ENCODE assay signal across 1 cellular context in the genomic region with DNA sequence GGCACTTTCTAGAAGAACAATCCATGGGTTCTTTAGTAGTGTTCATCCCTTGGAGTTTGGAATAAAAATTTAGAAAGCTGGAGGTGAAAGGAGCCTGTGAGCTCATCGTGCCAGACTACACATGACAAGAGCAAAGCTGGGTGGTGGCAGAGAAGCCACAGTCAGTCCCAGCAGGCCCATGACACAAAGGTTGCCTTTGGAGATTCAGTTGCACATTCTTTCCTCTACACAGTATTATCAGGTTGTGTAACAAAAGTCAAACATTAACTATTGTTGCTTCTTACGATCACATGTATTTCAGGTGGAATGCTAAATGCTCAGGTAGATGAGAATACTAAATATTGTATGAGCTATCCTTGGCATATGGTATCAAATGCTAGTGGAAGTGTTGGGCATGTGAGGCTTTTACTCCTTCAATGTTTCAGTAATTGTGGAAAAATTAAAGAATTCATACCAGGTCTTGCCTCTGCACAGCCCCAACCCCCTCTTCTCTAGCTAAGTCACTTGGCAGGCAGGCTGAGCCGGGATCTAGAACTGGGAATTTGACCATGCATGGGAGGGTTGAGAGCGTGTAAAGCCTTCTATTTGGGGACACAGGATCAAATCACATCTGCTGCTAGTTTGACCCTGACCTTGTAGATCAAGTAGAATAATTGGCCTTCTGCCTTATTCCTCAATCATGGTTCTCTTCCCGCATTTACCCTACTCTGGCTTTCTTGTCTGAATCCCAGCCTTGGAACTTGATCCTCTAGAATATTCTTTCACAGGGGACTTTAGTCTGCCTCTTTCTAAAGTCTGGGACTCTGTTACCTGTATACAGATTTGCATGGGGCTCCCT.
TF ChIP-seq lines count a peak whose summit lies in the region.

No MANE protein-coding gene starts in this region.

TF ChIP-seq in liver, 16 proteins besides CTCF, POLR2A, EP300 and RAD21 (continued from another document):
- TF ChIP-seq, protein P1, sequence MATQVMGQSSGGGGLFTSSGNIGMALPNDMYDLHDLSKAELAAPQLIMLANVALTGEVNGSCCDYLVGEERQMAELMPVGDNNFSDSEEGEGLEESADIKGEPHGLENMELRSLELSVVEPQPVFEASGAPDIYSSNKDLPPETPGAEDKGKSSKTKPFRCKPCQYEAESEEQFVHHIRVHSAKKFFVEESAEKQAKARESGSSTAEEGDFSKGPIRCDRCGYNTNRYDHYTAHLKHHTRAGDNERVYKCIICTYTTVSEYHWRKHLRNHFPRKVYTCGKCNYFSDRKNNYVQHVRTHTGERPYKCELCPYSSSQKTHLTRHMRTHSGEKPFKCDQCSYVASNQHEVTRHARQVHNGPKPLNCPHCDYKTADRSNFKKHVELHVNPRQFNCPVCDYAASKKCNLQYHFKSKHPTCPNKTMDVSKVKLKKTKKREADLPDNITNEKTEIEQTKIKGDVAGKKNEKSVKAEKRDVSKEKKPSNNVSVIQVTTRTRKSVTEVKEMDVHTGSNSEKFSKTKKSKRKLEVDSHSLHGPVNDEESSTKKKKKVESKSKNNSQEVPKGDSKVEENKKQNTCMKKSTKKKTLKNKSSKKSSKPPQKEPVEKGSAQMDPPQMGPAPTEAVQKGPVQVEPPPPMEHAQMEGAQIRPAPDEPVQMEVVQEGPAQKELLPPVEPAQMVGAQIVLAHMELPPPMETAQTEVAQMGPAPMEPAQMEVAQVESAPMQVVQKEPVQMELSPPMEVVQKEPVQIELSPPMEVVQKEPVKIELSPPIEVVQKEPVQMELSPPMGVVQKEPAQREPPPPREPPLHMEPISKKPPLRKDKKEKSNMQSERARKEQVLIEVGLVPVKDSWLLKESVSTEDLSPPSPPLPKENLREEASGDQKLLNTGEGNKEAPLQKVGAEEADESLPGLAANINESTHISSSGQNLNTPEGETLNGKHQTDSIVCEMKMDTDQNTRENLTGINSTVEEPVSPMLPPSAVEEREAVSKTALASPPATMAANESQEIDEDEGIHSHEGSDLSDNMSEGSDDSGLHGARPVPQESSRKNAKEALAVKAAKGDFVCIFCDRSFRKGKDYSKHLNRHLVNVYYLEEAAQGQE (IDR thresholded peaks at IDR 0.05), result peak; percentile 70
- TF ChIP-seq EGR1 (IDR thresholded peaks at IDR 0.05; ENCODE audit: low read depth in 2 of 2) (peak; percentile 11 to 68), JUND (IDR thresholded peaks at IDR 0.05) (peak; percentile 72 to 93), RXRA (IDR thresholded peaks at IDR 0.05) (peak; percentile 72 to 84)
